18 cellular contexts compared by ENCODE assay signal in the genomic region with DNA sequence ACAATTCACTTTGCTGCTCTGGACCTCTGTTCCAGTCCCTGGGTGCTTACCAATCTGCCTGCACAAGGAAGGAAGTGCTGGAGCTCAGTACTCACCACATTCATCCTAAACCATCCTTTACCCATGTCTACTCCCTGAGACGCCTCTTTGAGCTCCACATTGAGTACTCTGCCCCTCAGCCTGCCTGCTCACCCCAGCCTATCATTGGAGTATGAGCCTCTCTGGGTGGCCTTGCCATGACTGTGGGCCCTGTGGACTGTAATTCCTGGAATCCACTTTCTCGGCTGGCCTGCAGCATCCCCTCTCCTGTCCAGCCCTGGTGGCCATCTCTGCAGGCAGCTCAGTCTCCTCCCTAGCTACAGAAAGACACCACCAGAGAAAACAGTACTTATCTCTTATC.
"Had no signal": no experiment of that assay in that cellular context is flagged by ENCODE, and none has a peak within 500 bp of the region (broad histone marks: within the 10 kb centered on the region; RNA-seq: fewer than 3 reads in every experiment).

No MANE protein-coding gene starts in this region.

- ATAC-seq: heart left ventricle; mucosa of descending colon; naive thymus-derived CD8-positive, alpha-beta T cell; psoas muscle had no signal

- H3K27ac ChIP-seq: colonic mucosa, heart left ventricle, neutrophil, psoas muscle, skin epidermis, suprapubic skin, upper lobe of left lung, vagina had no signal

- H3K27me3 ChIP-seq: colonic mucosa, heart left ventricle, neutrophil, sigmoid colon, suprapubic skin, tibial artery, upper lobe of left lung, vagina had no signal

- H3K4me1 Mint-ChIP-seq: naive thymus-derived CD8-positive, alpha-beta T cell had no signal

- H3K4me3 ChIP-seq: colonic mucosa, heart left ventricle, mucosa of descending colon, psoas muscle, sigmoid colon, skin epidermis, suprapubic skin, tibial artery, upper lobe of left lung, vagina had no signal

- H3K36me3 Mint-ChIP-seq: naive thymus-derived CD8-positive, alpha-beta T cell had no signal

- H3K4me1 ChIP-seq: colonic mucosa, psoas muscle, upper lobe of left lung had no signal

- DNase-seq: colonic mucosa; effector CD8-positive, alpha-beta T cell; heart left ventricle; hippocampal formation; mucosa of descending colon; naive thymus-derived CD8-positive, alpha-beta T cell; psoas muscle; retina; sigmoid colon; stimulated activated CD4-positive, alpha-beta T cell treated with anti-CD3 and anti-CD28 coated beads, Interleukin-2, amount 100 ng/mL, for 24 hours; stimulated activated CD4-positive, alpha-beta T cell treated with anti-CD3 and anti-CD28 coated beads, Interleukin-4, amount 100 ng/mL, for 4 hours; stimulated activated naive CD4-positive, alpha-beta T cell; tibial artery; upper lobe of left lung had no signal

- H3K9me3 ChIP-seq: colonic mucosa, heart left ventricle, mucosa of descending colon, neutrophil, psoas muscle, sigmoid colon, suprapubic skin, tibial artery, upper lobe of left lung, vagina had no signal

- H3K36me3 ChIP-seq: colonic mucosa, heart left ventricle, neutrophil, sigmoid colon, suprapubic skin, tibial artery, upper lobe of left lung, vagina had no signal

- H3K27ac Mint-ChIP-seq: naive thymus-derived CD8-positive, alpha-beta T cell had no signal

- H3K4me3 Mint-ChIP-seq: naive thymus-derived CD8-positive, alpha-beta T cell had no signal
